Comparison of ENCODE assay signal across 9 cellular contexts in genomic region chr1:173865468-173866164, GRCh38. TPM values are rescaled to one million over a fixed set of nuclear protein-coding genes. Genes with fewer than 3 reads are reported as not detected.
DNase-seq lines count a peak whose midpoint lies in the region; ATAC-seq and TF ChIP-seq lines count a peak whose summit lies in the region.
"Had no signal": no experiment of that assay in that cellular context is flagged by ENCODE, and none has a peak within 500 bp of the region (broad histone marks: within the 10 kb centered on the region; RNA-seq: fewer than 3 reads in every experiment).

No MANE protein-coding gene starts in this region.

- no peak overlapping the region for H2AFZ ChIP-seq in smooth muscle cell (ENCODE audit: low read depth)

- peaks cover 32% of the 10 kb centered on the region for H3K4me1 ChIP-seq in smooth muscle cell (ENCODE audit: low read depth)

- TF ChIP-seq CTCF in fibroblast of pulmonary artery (IDR thresholded peaks at IDR 0.05; ENCODE audit: low read length, missing control alignments) (no peak), smooth muscle cell (IDR thresholded peaks at IDR 0.05; ENCODE audit: borderline replicate concordance, insufficient read depth, poor library complexity, severe bottlenecking) (no peak)

- POLR2A ChIA-PET in activated CD4-positive, alpha-beta T cell treated with anti-CD3 and anti-CD28 coated beads for 36 hours (lab: Charles Lee): interaction anchor here (0.6 to 2.1 kb wide), 3 partner anchors 8 to 389 kb away, joined by 3 to 9 read pairs (median 3); partner anchors contain the start of genes KLHL20 and PRDX6
- POLR2A ChIA-PET in T-cell (lab: Charles Lee): interaction anchor here (0.5 to 1.1 kb wide), 7 partner anchors 8 to 1127 kb away, joined by 3 to 6 read pairs (median 3); no protein-coding TSS in a partner anchor

- intact Hi-C loops in activated CD4-positive, alpha-beta T cell treated with anti-CD3 and anti-CD28 coated beads for 36 hours (cut with DNase I, micrococcal nuclease): loop anchor here in 1 of 2 experiments (10.0 kb wide), 2 partner anchors 1159 to 1329 kb away; partner anchors contain the start of genes KIAA0040 and MRPS14

- peaks cover 46% of the 10 kb centered on the region for H3K4me1 Mint-ChIP-seq in activated CD4-positive, alpha-beta T cell treated with anti-CD3 and anti-CD28 coated beads for 36 hours
- peaks cover 58 to 70% (median 59%) of the 10 kb centered on the region in 3 donors for H3K4me1 Mint-ChIP-seq in T-cell

- no peaks in the 10 kb centered on the region for H3K27me3 ChIP-seq in smooth muscle cell (ENCODE audit: low read depth)
- H3K27me3 ChIP-seq: ovary had no signal

- H4K20me1 ChIP-seq in smooth muscle cell (ENCODE audit: low read depth): peaks cover 51% of the 10 kb centered on the region

- peaks cover 63% of the 10 kb centered on the region for H3K36me3 Mint-ChIP-seq in activated CD4-positive, alpha-beta T cell treated with anti-CD3 and anti-CD28 coated beads for 36 hours (ENCODE audit: low read depth)
- peaks cover 39% of the 10 kb centered on the region for H3K36me3 Mint-ChIP-seq in T-cell

- H3K9ac ChIP-seq in smooth muscle cell (ENCODE audit: low read depth): peak overlapping the region; percentile 55

- peak overlapping the region; percentile 62 for H3K27ac ChIP-seq in smooth muscle cell (ENCODE audit: low read depth)
- H3K27ac ChIP-seq: ovary had no signal

- peaks cover 32% of the 10 kb centered on the region for H3K79me2 ChIP-seq in smooth muscle cell (ENCODE audit: low read depth)

- peak overlapping the region; percentile 97 for H3K27ac Mint-ChIP-seq in activated CD4-positive, alpha-beta T cell treated with anti-CD3 and anti-CD28 coated beads for 36 hours
- peak overlapping the region; percentile 97 to 98 for H3K27ac Mint-ChIP-seq in T-cell

- CTCF ChIA-PET in activated CD4-positive, alpha-beta T cell treated with anti-CD3 and anti-CD28 coated beads for 36 hours (lab: Charles Lee): interaction anchor here (1.5 kb wide), 1 partner anchor 436 kb away, joined by 4 read pairs; no protein-coding TSS in a partner anchor
- CTCF ChIA-PET in T-cell (lab: Charles Lee): interaction anchor here (0.5 to 1.6 kb wide), 3 partner anchors 70 to 436 kb away, joined by 3 to 11 read pairs (median 3); no protein-coding TSS in a partner anchor

- peaks cover 23% of the 10 kb centered on the region for H3K36me3 ChIP-seq in smooth muscle cell (ENCODE audit: low read depth)
- H3K36me3 ChIP-seq: ovary had no signal

- no peak for DNase-seq in activated CD4-positive, alpha-beta T cell treated with anti-CD3 and anti-CD28 coated beads for 36 hours
- DNase-seq in activated CD4-positive, alpha-beta T cell treated with anti-CD3 and anti-CD28 coated beads for 4 hours: no peak
- DNase-seq in T-cell: no peak
- DNase-seq in fibroblast of pulmonary artery (ENCODE audit: low read depth): no peak
- no peak for DNase-seq in smooth muscle cell (lab: John Stamatoyannopoulos, UW; ENCODE audit: unreplicated experiment)
- no peak for DNase-seq in SK-N-DZ (ENCODE audit: low spot score)
- DNase-seq: ovary had no signal

- no peaks in the 10 kb centered on the region for H3K9me3 ChIP-seq in smooth muscle cell (replicated peaks; ENCODE audit: low read depth)
- H3K9me3 ChIP-seq: ovary had no signal

- no peaks in the 10 kb centered on the region for H3K27me3 Mint-ChIP-seq in activated CD4-positive, alpha-beta T cell treated with anti-CD3 and anti-CD28 coated beads for 36 hours
- H3K27me3 Mint-ChIP-seq in T-cell: no peaks in the 10 kb centered on the region

- no peak for ATAC-seq in activated CD4-positive, alpha-beta T cell treated with anti-CD3 and anti-CD28 coated beads for 36 hours
- ATAC-seq in T-cell (replicated peaks in 1 of 4): no peak
- no peak for ATAC-seq in GM21619 (IDR thresholded peaks at IDR 0.05; ENCODE audit: unreplicated experiment)
- ATAC-seq in HG03432 (IDR thresholded peaks at IDR 0.05; ENCODE audit: unreplicated experiment): no peak

- H3K4me3 ChIP-seq in fibroblast of pulmonary artery (replicated peaks; ENCODE audit: low read depth, low read length) (peak overlapping the region; percentile 96), smooth muscle cell (peak overlapping the region; percentile 65)
- H3K4me3 ChIP-seq: ovary had no signal

- peaks cover 44% of the 10 kb centered on the region for H3F3A ChIP-seq in smooth muscle cell (ENCODE audit: low read depth)

- H3K9me3 Mint-ChIP-seq in activated CD4-positive, alpha-beta T cell treated with anti-CD3 and anti-CD28 coated beads for 36 hours (ENCODE audit: low read depth): no peaks in the 10 kb centered on the region
- no peaks in the 10 kb centered on the region for H3K9me3 Mint-ChIP-seq in T-cell

- 28% methylated on average over 4 of the region's 4 CpGs for WGBS in smooth muscle cell (ENCODE audit: low lambda C conversion rate)

- peak overlapping the region; percentile 91 for H3K4me3 Mint-ChIP-seq in activated CD4-positive, alpha-beta T cell treated with anti-CD3 and anti-CD28 coated beads for 36 hours
- peak overlapping the region; percentile 92 to 96 (median 95) for H3K4me3 Mint-ChIP-seq in T-cell

- H3K4me2 ChIP-seq in smooth muscle cell: peak overlapping the region; percentile 90

RNA-seq across cellular contexts. Expression of gene GAS5, which starts 2.2 kb away (rescaled TPM):
- total RNA-seq in activated CD4-positive, alpha-beta T cell treated with anti-CD3 and anti-CD28 coated beads for 36 hours: 1,000 to 10,000 TPM in 1 of 2 experiments, 100 to 1,000 TPM in 1; 878 to 1,203 TPM
- total RNA-seq in T-cell (100 to 1,000 TPM; 638 to 881 (median 772) TPM), smooth muscle cell (206 and 276 TPM in 2 replicates)
- 104 and 156 TPM in 2 replicates for polyA plus RNA-seq in smooth muscle cell
- polyA plus RNA-seq in SK-N-DZ (2014; cell fraction: cytosol; rRNA removed): 1,132 and 1,143 TPM in 2 replicates
- 2,155 and 2,228 TPM in 2 replicates for polyA plus RNA-seq in SK-N-DZ (2014; cell fraction: nucleus; rRNA removed)

RNA-seq across cellular contexts. Expression of gene ZBTB37, which starts 2.6 kb away (rescaled TPM):
- total RNA-seq in activated CD4-positive, alpha-beta T cell treated with anti-CD3 and anti-CD28 coated beads for 36 hours: 1 to 10 TPM; 7.7 to 7.9 TPM
- total RNA-seq in T-cell: 10 to 100 TPM; 17.6 to 24.7 (median 22.4) TPM
- total RNA-seq in smooth muscle cell: 6.6 and 9.1 TPM in 2 replicates
- polyA plus RNA-seq in smooth muscle cell: 0.77 and 0.98 TPM in 2 replicates
- 4.3 and 6.2 TPM in 2 replicates for polyA plus RNA-seq in SK-N-DZ (2014; cell fraction: cytosol; rRNA removed)
- polyA plus RNA-seq in SK-N-DZ (2014; cell fraction: nucleus; rRNA removed): 6.0 and 9.6 TPM in 2 replicates

RNA-seq across cellular contexts. Expression of gene CENPL, which starts 40.9 kb away (rescaled TPM):
- 10 to 100 TPM; 26.1 to 27.2 TPM for total RNA-seq in activated CD4-positive, alpha-beta T cell treated with anti-CD3 and anti-CD28 coated beads for 36 hours
- 10 to 100 TPM in 3 of 5 donors, 1 to 10 TPM in 2; 8.1 to 12.7 (median 10.3) TPM for total RNA-seq in T-cell
- total RNA-seq in smooth muscle cell: 14.6 and 15.6 TPM in 2 replicates
- 3.5 and 6.1 TPM in 2 replicates for polyA plus RNA-seq in smooth muscle cell
- 17.0 and 17.8 TPM in 2 replicates for polyA plus RNA-seq in SK-N-DZ (2014; cell fraction: cytosol; rRNA removed)
- polyA plus RNA-seq in SK-N-DZ (2014; cell fraction: nucleus; rRNA removed): 5.2 and 7.5 TPM in 2 replicates

RNA-seq across cellular contexts. Expression of gene DARS2, which starts 41.1 kb away (rescaled TPM):
- total RNA-seq in activated CD4-positive, alpha-beta T cell treated with anti-CD3 and anti-CD28 coated beads for 36 hours: 10 to 100 TPM; 57.2 to 62.0 TPM
- total RNA-seq in T-cell: 10 to 100 TPM in 3 of 5 donors, 1 to 10 TPM in 2; 4.9 to 14.1 (median 13.6) TPM
- 16.9 and 19.3 TPM in 2 replicates for total RNA-seq in smooth muscle cell
- polyA plus RNA-seq in smooth muscle cell: 7.7 and 10.1 TPM in 2 replicates
- polyA plus RNA-seq in SK-N-DZ (2014; cell fraction: cytosol; rRNA removed): 53.6 and 54.3 TPM in 2 replicates
- 37.8 and 50.1 TPM in 2 replicates for polyA plus RNA-seq in SK-N-DZ (2014; cell fraction: nucleus; rRNA removed)

RNA-seq across cellular contexts. Expression of gene SERPINC1, which starts 51.5 kb away (rescaled TPM):
- total RNA-seq in activated CD4-positive, alpha-beta T cell treated with anti-CD3 and anti-CD28 coated beads for 36 hours: under 1 TPM in 1 of 2 experiments, not detected in 1; 0.25 TPM
- total RNA-seq in T-cell: 1 to 10 TPM in 1 of 5 donors, under 1 TPM in 2, not detected in 2; 0.72 to 1.3 (median 0.95) TPM
- 0.49 and 0.63 TPM in 2 replicates for total RNA-seq in smooth muscle cell
- 0.56 TPM in 1 of 2 replicates, not detected in the other for polyA plus RNA-seq in smooth muscle cell
- polyA plus RNA-seq in SK-N-DZ (2014; cell fraction: cytosol; rRNA removed): not detected in 2 replicates
- 0.12 TPM in 1 of 2 replicates, not detected in the other for polyA plus RNA-seq in SK-N-DZ (2014; cell fraction: nucleus; rRNA removed)
